ENCODE assay signal across 7 cellular contexts in the genomic region with DNA sequence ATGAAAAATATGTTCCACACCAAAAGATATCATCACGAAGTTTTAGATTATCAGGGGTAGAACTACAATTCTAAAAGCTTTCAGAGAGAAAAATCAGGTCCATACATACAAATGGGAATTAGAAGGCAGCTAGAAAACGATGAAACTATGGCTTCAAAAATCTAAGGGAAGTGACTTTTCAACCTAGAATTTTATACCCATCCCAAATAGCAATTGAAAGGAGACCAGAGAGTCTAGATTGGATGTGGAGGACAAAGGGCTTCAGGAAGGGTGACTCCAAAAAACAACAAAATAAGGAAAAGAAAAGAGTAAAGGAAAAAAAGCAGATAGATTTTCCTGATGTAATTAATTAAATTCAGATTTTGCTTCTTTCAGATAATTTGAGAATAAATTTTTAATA.
"Had no signal": no experiment of that assay in that cellular context is flagged by ENCODE, and none has a peak within 500 bp of the region (broad histone marks: within the 10 kb centered on the region; RNA-seq: fewer than 3 reads in every experiment).

No MANE protein-coding gene starts in this region.

- H3K9ac ChIP-seq: GM23248 had no signal

- DNase-seq: GM23248, GOT3, H9, HCEC 1CT, HFFc6, KG1 had no signal

- H2AFZ ChIP-seq: GM23248 had no signal

- H3K4me3 ChIP-seq: GM23248 had no signal

- H3K27ac ChIP-seq: GM23248 had no signal

- FAIRE-seq: HTR-8/SVneo had no signal
